8 cellular contexts compared by ENCODE assay signal in the genomic region with DNA sequence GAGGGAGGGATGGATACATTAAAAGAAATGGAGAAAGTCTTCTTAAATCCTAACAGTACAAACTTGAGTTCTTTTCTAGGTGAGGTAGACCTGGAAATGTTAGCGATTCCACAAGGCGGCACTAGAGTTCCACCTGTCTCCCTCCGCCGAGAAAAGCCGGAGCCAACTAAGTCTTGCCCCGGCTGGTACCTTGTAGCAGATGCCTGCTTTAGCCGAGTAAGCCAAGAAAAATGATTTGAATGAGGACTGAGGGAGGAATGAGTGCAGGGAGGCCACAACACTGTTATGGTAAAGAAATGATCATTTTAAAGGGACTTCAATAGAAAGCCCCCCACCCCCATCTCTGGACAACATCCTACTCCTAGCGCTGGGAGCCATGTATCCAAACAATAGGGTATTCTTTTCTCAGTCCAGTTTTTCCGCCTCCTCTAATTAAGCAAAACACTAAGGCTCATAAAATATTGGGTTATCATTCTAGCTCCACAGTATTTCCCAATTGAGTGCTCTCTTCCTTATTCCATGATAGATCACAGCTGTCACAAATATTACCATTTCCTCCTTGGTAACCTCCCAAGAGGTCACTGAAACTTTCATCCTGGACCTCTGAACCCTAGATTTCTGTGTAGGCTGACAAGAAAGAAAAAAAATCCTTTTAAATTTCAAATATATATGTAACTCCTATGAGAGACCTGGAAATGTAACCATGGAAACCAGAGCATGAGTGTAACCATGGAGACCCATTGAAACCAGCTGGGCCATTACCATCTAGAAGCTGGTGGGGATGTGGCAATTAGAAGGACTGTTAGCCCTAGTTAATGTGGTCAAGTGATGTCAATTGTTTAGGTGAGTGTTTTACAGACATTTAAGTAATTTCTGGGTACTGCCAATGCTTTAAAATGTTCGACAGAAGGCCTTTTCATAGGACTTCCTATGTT. TPM values are rescaled to one million over a fixed set of nuclear protein-coding genes. Genes with fewer than 3 reads are reported as not detected.
DNase-seq lines count a peak whose midpoint lies in the region; ATAC-seq and TF ChIP-seq lines count a peak whose summit lies in the region.

No MANE protein-coding gene starts in this region.

- peak; percentile 77 to 97 (median 94) for TF ChIP-seq CTCF in adrenal gland (IDR thresholded peaks at IDR 0.05)
- TF ChIP-seq CTCF in heart right ventricle (IDR thresholded peaks at IDR 0.05) = peak; percentile 75 to 94 (median 81)
- TF ChIP-seq CTCF in tibial artery (IDR thresholded peaks at IDR 0.05) = peak; percentile 86 to 93

- H3K27me3 ChIP-seq in adrenal gland (no peaks in the 10 kb centered on the region), heart right ventricle (no peaks in the 10 kb centered on the region), tibial artery (no peaks in the 10 kb centered on the region)

- intact Hi-C loops in adrenal gland (cut with DNase I) (loop anchor here in 1 of 2 donors (2.0 to 5.0 kb wide), 2 partner anchors 235 to 261 kb away; no protein-coding TSS in a partner anchor), heart right ventricle (cut with DNase I) (loop anchor here (1.0 to 5.0 kb wide), 5 partner anchors 233 to 262 kb away; no protein-coding TSS in a partner anchor), tibial artery (cut with DNase I; ENCODE audit: low total_unique reads) (loop anchor here (2.0 to 5.0 kb wide), 2 partner anchors 235 to 260 kb away; no protein-coding TSS in a partner anchor)

- DNase-seq in COLO829 (ENCODE audit: low spot score) = peak; percentile 80
- peak; percentile 73 for DNase-seq in NCI-H1092 treated with DMSO at 0.1 percent for 48 hours (lab: John Stamatoyannopoulos, UW)
- peak; percentile 63 for DNase-seq in T follicular helper cell (ENCODE audit: low read depth)
- peak; percentile 68 to 92 (median 82) for DNase-seq in adrenal gland
- DNase-seq in heart right ventricle = peak; percentile 44 to 77
- DNase-seq in pons (ENCODE audit: low spot score) = peak; percentile 92
- DNase-seq in tibial artery = peak; percentile 60 to 73

- H3K36me3 ChIP-seq in adrenal gland (replicated peaks in 1 of 2) (no peaks in the 10 kb centered on the region), heart right ventricle (no peaks in the 10 kb centered on the region), tibial artery (no peaks in the 10 kb centered on the region)

- H3K27ac ChIP-seq in adrenal gland (peak overlapping the region in 2 of 5 donors; percentile 5 to 54), heart right ventricle (peak overlapping the region in 6 of 10 donors; percentile 33 to 73 (median 54)), tibial artery (no peak overlapping the region)

- TF ChIP-seq POLR2A in adrenal gland (IDR thresholded peaks at IDR 0.05) = no peak

- peak overlapping the region in 3 of 4 donors; percentile 7 to 55 (median 43) for H3K4me3 ChIP-seq in adrenal gland
- peak overlapping the region; percentile 21 to 58 (median 50) for H3K4me3 ChIP-seq in heart right ventricle
- peak overlapping the region; percentile 38 to 46 for H3K4me3 ChIP-seq in tibial artery

- ATAC-seq in GM21786 (IDR thresholded peaks at IDR 0.05; ENCODE audit: unreplicated experiment) (peak; percentile 89), heart right ventricle (peak; percentile 70 to 92 (median 83))

- H3K9me3 ChIP-seq in adrenal gland (replicated peaks in 1 of 3) = no peaks in the 10 kb centered on the region
- no peaks in the 10 kb centered on the region for H3K9me3 ChIP-seq in heart right ventricle
- no peaks in the 10 kb centered on the region for H3K9me3 ChIP-seq in tibial artery

- 19 to 21% (median 21%) methylated on average over 10 of the region's 10 CpGs for WGBS in adrenal gland, 4 donors
- 17 to 18% methylated on average over 10 of the region's 10 CpGs for WGBS in heart right ventricle, 2 donors

- H3K4me1 ChIP-seq in adrenal gland (replicated peaks in 1 of 2) (peaks cover 4 to 5% of the 10 kb centered on the region in 2 donors), heart right ventricle (peaks cover 0 to 14% (median 8%) of the 10 kb centered on the region in 9 donors), tibial artery (peaks cover 0 to 10% (median 5%) of the 10 kb centered on the region in 4 donors)

RNA-seq across cellular contexts. Expression of gene GPALPP1, which starts 58.3 kb away (rescaled TPM):
- total RNA-seq in adrenal gland = 10 to 100 TPM; 12.7 to 38.6 (median 24.0) TPM
- 10 to 100 TPM in 2 of 3 donors, 1 to 10 TPM in 1; 9.6 to 20.6 (median 11.3) TPM for polyA plus RNA-seq in adrenal gland
- total RNA-seq in heart right ventricle = 10 to 100 TPM; 10.9 to 16.5 (median 13.0) TPM
- polyA plus RNA-seq in heart right ventricle = 1 to 10 TPM; 5.7 to 6.7 TPM

RNA-seq across cellular contexts. Expression of gene NUFIP1, which starts 58.4 kb away (rescaled TPM):
- total RNA-seq in adrenal gland (1 to 10 TPM in 7 of 8 donors, under 1 TPM in 1; 0.79 to 6.9 (median 4.1) TPM), heart right ventricle (1 to 10 TPM; 2.3 to 5.0 (median 3.2) TPM)
- polyA plus RNA-seq in adrenal gland (1 to 10 TPM; 2.7 to 9.3 (median 2.8) TPM), heart right ventricle (1 to 10 TPM; 1.5 to 2.0 TPM)

Comparison
In these comparisons a context has a peak if more than half of its experiments do, and no peak if none do; other contexts are left out.
1. H3K27ac ChIP-seq: peak in heart right ventricle (6 of 10); none in tibial artery (0 of 2).
2. Peak in every context shown above with its lines, with median percentiles within 50 percentile points of each other: DNase-seq, H3K4me3 ChIP-seq and CTCF ChIP-seq.